ENCODE assay signal across 1 cellular context in genomic region chr1:64898107-64898861, GRCh38.
TF ChIP-seq lines count a peak whose summit lies in the region.

No MANE protein-coding gene starts in this region.

TF ChIP-seq in HepG2, 621 proteins besides CTCF, POLR2A, EP300 and RAD21 (continued from another document and continues in another):
- TF ChIP-seq BORCS8-MEF2B (CRISPR knock-in tag; IDR thresholded peaks at IDR 0.05) (no peak), ZNF501 (CRISPR knock-in tag; IDR thresholded peaks at IDR 0.05) (peak; percentile 59), NFE2L1 (CRISPR knock-in tag; IDR thresholded peaks at IDR 0.05; ENCODE audit: borderline replicate concordance) (no peak), ASH2L (IDR thresholded peaks at IDR 0.05; ENCODE audit: insufficient read length, low read depth, low read length) (peak; percentile 86), KLF15 (CRISPR knock-in tag; IDR thresholded peaks at IDR 0.05; ENCODE audit: borderline replicate concordance) (no peak), U2AF1 (optimal IDR thresholded peaks at IDR 0.05; ENCODE audit: low read depth, low read length) (no peak), ZBTB3 (CRISPR knock-in tag; IDR thresholded peaks at IDR 0.05; ENCODE audit: borderline replicate concordance, low read depth) (peak; percentile 68; the same call in 1 of the 2 replicates), NFIC (IDR thresholded peaks at IDR 0.05; ENCODE audit: low read length) (peak; percentile 56; the same call in 1 of the 2 replicates), ZNF562 (CRISPR knock-in tag; IDR thresholded peaks at IDR 0.05; ENCODE audit: borderline replicate concordance) (no peak), EED (CRISPR knock-in tag; IDR thresholded peaks at IDR 0.05) (no peak), HINFP (CRISPR knock-in tag; IDR thresholded peaks at IDR 0.05; ENCODE audit: low read depth) (no peak), FOXP1 (IDR thresholded peaks at IDR 0.05) (no peak), FOXP1 (CRISPR knock-in tag; IDR thresholded peaks at IDR 0.05) (peak; percentile 65), ZNF777 (CRISPR knock-in tag; IDR thresholded peaks at IDR 0.05) (no peak), USF2 (IDR thresholded peaks at IDR 0.05; ENCODE audit: low read depth, low read length) (no peak), USF2 (CRISPR knock-in tag; IDR thresholded peaks at IDR 0.05; ENCODE audit: borderline replicate concordance) (no peak), RAD51 (IDR thresholded peaks at IDR 0.05; ENCODE audit: borderline replicate concordance) (no peak), ZHX1 (CRISPR knock-in tag; IDR thresholded peaks at IDR 0.05; ENCODE audit: low read depth) (no peak), RFX1 (IDR thresholded peaks at IDR 0.05) (no peak), RNF2 (conservative IDR thresholded peaks at IDR 0.05; ENCODE audit: low read depth) (no peak), MED1 (CRISPR knock-in tag; IDR thresholded peaks at IDR 0.05) (peak; percentile 62; the same call in 1 of the 2 replicates), ZKSCAN1 (IDR thresholded peaks at IDR 0.05; ENCODE audit: low read length) (no peak), STAG1 (CRISPR knock-in tag; IDR thresholded peaks at IDR 0.05) (peak; percentile 6; the same call in 1 of the 2 replicates), NFRKB (IDR thresholded peaks at IDR 0.05) (no peak), MXD4 (CRISPR knock-in tag; IDR thresholded peaks at IDR 0.05) (no peak), TBX2 (CRISPR knock-in tag; IDR thresholded peaks at IDR 0.05; ENCODE audit: borderline replicate concordance) (peak; percentile 52; the same call in 1 of the 2 replicates), RFXANK (CRISPR knock-in tag; IDR thresholded peaks at IDR 0.05) (no peak), ZNF121 (CRISPR knock-in tag; IDR thresholded peaks at IDR 0.05) (no peak), SMYD3 (CRISPR knock-in tag; IDR thresholded peaks at IDR 0.05) (no peak), ELF4 (CRISPR knock-in tag; IDR thresholded peaks at IDR 0.05; ENCODE audit: borderline replicate concordance) (no peak), ARHGAP35 (CRISPR knock-in tag; IDR thresholded peaks at IDR 0.05; ENCODE audit: borderline replicate concordance) (no peak), DR1 (CRISPR knock-in tag; IDR thresholded peaks at IDR 0.05) (no peak), SNAPC4 (CRISPR knock-in tag; IDR thresholded peaks at IDR 0.05) (0 out of 2 replicates have a peak, but pooled peaks have one; percentile 49), ZNF776 (CRISPR knock-in tag; IDR thresholded peaks at IDR 0.05) (no peak), ZNF335 (CRISPR knock-in tag; IDR thresholded peaks at IDR 0.05) (no peak)
- TF ChIP-seq, protein P1, sequence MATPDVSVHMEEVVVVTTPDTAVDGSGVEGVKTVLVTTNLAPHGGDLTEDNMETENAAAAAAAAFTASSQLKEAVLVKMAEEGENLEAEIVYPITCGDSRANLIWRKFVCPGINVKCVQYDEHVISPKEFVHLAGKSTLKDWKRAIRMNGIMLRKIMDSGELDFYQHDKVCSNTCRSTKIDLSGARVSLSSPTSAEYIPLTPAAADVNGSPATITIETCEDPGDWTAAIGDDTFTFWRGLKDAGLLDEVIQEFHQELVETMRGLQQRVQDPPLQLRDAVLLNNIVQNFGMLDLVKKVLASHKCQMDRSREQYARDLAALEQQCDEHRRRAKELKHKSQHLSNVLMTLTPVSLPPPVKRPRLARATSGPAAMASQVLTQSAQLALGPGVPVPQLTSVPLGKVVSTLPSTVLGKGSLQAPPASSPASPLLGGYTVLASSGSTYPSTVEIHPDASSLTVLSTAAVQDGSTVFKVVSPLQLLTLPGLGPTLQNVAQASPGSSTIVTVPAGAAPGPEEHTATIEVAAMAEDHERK (CRISPR knock-in tag; IDR thresholded peaks at IDR 0.05; ENCODE audit: low read depth): no peak
- TF ChIP-seq, protein P2, sequence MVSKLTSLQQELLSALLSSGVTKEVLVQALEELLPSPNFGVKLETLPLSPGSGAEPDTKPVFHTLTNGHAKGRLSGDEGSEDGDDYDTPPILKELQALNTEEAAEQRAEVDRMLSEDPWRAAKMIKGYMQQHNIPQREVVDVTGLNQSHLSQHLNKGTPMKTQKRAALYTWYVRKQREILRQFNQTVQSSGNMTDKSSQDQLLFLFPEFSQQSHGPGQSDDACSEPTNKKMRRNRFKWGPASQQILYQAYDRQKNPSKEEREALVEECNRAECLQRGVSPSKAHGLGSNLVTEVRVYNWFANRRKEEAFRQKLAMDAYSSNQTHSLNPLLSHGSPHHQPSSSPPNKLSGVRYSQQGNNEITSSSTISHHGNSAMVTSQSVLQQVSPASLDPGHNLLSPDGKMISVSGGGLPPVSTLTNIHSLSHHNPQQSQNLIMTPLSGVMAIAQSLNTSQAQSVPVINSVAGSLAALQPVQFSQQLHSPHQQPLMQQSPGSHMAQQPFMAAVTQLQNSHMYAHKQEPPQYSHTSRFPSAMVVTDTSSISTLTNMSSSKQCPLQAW (CRISPR knock-in tag; IDR thresholded peaks at IDR 0.05): 0 out of 2 replicates have a peak, but pooled peaks have one; percentile 27
- TF ChIP-seq, protein P3, sequence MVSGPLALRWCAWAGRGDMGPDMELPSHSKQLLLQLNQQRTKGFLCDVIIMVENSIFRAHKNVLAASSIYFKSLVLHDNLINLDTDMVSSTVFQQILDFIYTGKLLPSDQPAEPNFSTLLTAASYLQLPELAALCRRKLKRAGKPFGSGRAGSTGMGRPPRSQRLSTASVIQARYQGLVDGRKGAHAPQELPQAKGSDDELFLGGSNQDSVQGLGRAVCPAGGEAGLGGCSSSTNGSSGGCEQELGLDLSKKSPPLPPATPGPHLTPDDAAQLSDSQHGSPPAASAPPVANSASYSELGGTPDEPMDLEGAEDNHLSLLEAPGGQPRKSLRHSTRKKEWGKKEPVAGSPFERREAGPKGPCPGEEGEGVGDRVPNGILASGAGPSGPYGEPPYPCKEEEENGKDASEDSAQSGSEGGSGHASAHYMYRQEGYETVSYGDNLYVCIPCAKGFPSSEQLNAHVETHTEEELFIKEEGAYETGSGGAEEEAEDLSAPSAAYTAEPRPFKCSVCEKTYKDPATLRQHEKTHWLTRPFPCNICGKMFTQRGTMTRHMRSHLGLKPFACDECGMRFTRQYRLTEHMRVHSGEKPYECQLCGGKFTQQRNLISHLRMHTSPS (CRISPR knock-in tag; IDR thresholded peaks at IDR 0.05; ENCODE audit: low read depth): no peak
- TF ChIP-seq, protein P4, sequence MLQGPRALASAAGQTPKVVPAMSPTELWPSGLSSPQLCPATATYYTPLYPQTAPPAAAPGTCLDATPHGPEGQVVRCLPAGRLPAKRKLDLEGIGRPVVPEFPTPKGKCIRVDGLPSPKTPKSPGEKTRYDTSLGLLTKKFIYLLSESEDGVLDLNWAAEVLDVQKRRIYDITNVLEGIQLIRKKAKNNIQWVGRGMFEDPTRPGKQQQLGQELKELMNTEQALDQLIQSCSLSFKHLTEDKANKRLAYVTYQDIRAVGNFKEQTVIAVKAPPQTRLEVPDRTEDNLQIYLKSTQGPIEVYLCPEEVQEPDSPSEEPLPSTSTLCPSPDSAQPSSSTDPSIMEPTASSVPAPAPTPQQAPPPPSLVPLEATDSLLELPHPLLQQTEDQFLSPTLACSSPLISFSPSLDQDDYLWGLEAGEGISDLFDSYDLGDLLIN (CRISPR knock-in tag; IDR thresholded peaks at IDR 0.05; ENCODE audit: borderline replicate concordance): no peak
- TF ChIP-seq, protein P5, sequence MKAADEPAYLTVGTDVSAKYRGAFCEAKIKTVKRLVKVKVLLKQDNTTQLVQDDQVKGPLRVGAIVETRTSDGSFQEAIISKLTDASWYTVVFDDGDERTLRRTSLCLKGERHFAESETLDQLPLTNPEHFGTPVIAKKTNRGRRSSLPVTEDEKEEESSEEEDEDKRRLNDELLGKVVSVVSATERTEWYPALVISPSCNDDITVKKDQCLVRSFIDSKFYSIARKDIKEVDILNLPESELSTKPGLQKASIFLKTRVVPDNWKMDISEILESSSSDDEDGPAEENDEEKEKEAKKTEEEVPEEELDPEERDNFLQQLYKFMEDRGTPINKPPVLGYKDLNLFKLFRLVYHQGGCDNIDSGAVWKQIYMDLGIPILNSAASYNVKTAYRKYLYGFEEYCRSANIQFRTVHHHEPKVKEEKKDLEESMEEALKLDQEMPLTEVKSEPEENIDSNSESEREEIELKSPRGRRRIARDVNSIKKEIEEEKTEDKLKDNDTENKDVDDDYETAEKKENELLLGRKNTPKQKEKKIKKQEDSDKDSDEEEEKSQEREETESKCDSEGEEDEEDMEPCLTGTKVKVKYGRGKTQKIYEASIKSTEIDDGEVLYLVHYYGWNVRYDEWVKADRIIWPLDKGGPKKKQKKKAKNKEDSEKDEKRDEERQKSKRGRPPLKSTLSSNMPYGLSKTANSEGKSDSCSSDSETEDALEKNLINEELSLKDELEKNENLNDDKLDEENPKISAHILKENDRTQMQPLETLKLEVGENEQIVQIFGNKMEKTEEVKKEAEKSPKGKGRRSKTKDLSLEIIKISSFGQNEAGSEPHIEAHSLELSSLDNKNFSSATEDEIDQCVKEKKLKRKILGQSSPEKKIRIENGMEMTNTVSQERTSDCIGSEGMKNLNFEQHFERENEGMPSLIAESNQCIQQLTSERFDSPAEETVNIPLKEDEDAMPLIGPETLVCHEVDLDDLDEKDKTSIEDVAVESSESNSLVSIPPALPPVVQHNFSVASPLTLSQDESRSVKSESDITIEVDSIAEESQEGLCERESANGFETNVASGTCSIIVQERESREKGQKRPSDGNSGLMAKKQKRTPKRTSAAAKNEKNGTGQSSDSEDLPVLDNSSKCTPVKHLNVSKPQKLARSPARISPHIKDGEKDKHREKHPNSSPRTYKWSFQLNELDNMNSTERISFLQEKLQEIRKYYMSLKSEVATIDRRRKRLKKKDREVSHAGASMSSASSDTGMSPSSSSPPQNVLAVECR (CRISPR knock-in tag; IDR thresholded peaks at IDR 0.05; ENCODE audit: borderline replicate concordance): no peak; the same call in 1 of the 2 replicates
